ENCODE assay signal across 8 cellular contexts in the genomic region with DNA sequence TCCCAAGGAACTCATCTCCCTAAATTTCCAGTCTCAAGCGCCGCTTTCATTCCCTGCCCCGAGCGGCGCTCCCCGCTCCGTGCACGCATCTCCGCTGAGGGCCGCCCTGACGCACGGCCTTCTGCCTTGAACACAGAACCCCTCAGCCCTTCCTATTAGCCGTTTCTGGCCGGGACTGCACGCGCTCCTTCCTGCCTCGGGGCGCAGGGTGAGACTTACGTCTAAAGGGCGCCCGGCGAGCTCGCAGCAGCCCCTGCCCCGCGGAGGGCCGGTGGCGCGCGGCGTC. TPM values are rescaled to one million over a fixed set of nuclear protein-coding genes. Genes with fewer than 3 reads are reported as not detected.
DNase-seq lines count a peak whose midpoint lies in the region; ATAC-seq and TF ChIP-seq lines count a peak whose summit lies in the region.

No MANE protein-coding gene starts in this region.

- no TSS peak for BruUV-seq in Panc1 (replicated peaks; lab: Mats Ljungman, UMichigan)

- peak overlapping the region; percentile 5 for H2BK120ac ChIP-seq in mesendoderm (ENCODE audit: low read depth, low read length)

- H3K79me1 ChIP-seq in mesendoderm (ENCODE audit: low read length) = peaks cover 4% of the 10 kb centered on the region

- peak overlapping the region; percentile 32 for H3K23ac ChIP-seq in mesendoderm (ENCODE audit: low read length)

- H4K5ac ChIP-seq in mesendoderm (ENCODE audit: low read length) = no peak overlapping the region

- peak overlapping the region; percentile 97 for H3K4me3 ChIP-seq in BJ (ENCODE audit: low read depth, low read length)
- H3K4me3 ChIP-seq in Panc1 (ENCODE audit: low read depth in 2 of 2, low read length in 2 of 2) = peak overlapping the region; percentile 74 to 87
- H3K4me3 ChIP-seq in colonic mucosa = peak overlapping the region; percentile 79
- peak overlapping the region; percentile 91 for H3K4me3 ChIP-seq in mesendoderm (ENCODE audit: low read length)
- peak overlapping the region; percentile 78 to 95 (median 90) for H3K4me3 ChIP-seq in subcutaneous abdominal adipose tissue (ENCODE audit: low read depth in 1 of 5, low read length in 5 of 5)

- TF ChIP-seq CTCF in BJ (IDR thresholded peaks at IDR 0.05; ENCODE audit: insufficient read depth, low read depth, low read length) (no peak), Panc1 (IDR thresholded peaks at IDR 0.05) (no peak), colonic mucosa (IDR thresholded peaks at IDR 0.05) (no peak)

- no CpG with 5 or more reads among the region's 30 CpGs for WGBS in mesendoderm (ENCODE audit: extremely low coverage, insufficient coverage, low lambda C conversion rate)

- peaks cover 9% of the 10 kb centered on the region for H3K4me1 ChIP-seq in Panc1 (ENCODE audit: control insufficient read depth, insufficient read depth, low read length)
- H3K4me1 ChIP-seq in colonic mucosa = no peaks in the 10 kb centered on the region
- H3K4me1 ChIP-seq in mesendoderm (ENCODE audit: control insufficient read depth, low read depth, low read length) = peaks cover 6% of the 10 kb centered on the region
- H3K4me1 ChIP-seq in subcutaneous abdominal adipose tissue (ENCODE audit: control insufficient read depth in 5 of 5, insufficient read depth in 5 of 5, low read length in 5 of 5) = peaks cover 2 to 39% (median 32%) of the 10 kb centered on the region in 5 donors

- H2AK5ac ChIP-seq in mesendoderm (ENCODE audit: low read length) = no peak overlapping the region

- peak overlapping the region; percentile 93 for H2BK5ac ChIP-seq in mesendoderm (ENCODE audit: low read length)

- H3K27me3 ChIP-seq in BJ (ENCODE audit: control insufficient read depth, insufficient read depth, low read length) = no peaks in the 10 kb centered on the region
- H3K27me3 ChIP-seq in Panc1 (ENCODE audit: control insufficient read depth, insufficient read depth, low read length) = no peaks in the 10 kb centered on the region
- H3K27me3 ChIP-seq in colonic mucosa = no peaks in the 10 kb centered on the region
- H3K27me3 ChIP-seq in mesendoderm (ENCODE audit: insufficient read depth, low read length, poor library complexity) = no peaks in the 10 kb centered on the region
- no peaks in the 10 kb centered on the region for H3K27me3 ChIP-seq in subcutaneous abdominal adipose tissue (ENCODE audit: control insufficient read depth in 5 of 5, insufficient read depth in 4 of 5, low read length in 5 of 5)

- H3K79me2 ChIP-seq in mesendoderm (ENCODE audit: control insufficient read depth, insufficient read depth, low read length) = peaks cover 32% of the 10 kb centered on the region

- POLR2A ChIA-PET in BJ (lab: Charles Lee) = no interaction called here
- POLR2A ChIA-PET in Panc1 (lab: Charles Lee) = interaction anchor here (0.7 kb wide), 1 partner anchor 46 kb away, joined by 3 read pairs; no protein-coding TSS in a partner anchor

- peaks cover 7% of the 10 kb centered on the region for H3K36me3 ChIP-seq in BJ (ENCODE audit: control insufficient read depth, insufficient read depth, low read length)
- peaks cover 25% of the 10 kb centered on the region for H3K36me3 ChIP-seq in Panc1 (ENCODE audit: control insufficient read depth, insufficient read depth, low read length)
- peaks cover 11% of the 10 kb centered on the region for H3K36me3 ChIP-seq in colonic mucosa
- H3K36me3 ChIP-seq in mesendoderm (ENCODE audit: control insufficient read depth, insufficient read depth, low read length) = no peaks in the 10 kb centered on the region
- peaks cover 11 to 18% (median 16%) of the 10 kb centered on the region in 5 donors for H3K36me3 ChIP-seq in subcutaneous abdominal adipose tissue (ENCODE audit: control insufficient read depth in 5 of 5, insufficient read depth in 5 of 5, low read length in 5 of 5)

- CTCF ChIA-PET in BJ (lab: Yijun Ruan, JAX) (interaction anchor here (0.8 to 1.1 kb wide), 5 partner anchors 9 to 103 kb away, joined by 3 read pairs; no protein-coding TSS in a partner anchor), Panc1 (lab: Charles Lee) (no interaction called here)

- H4K8ac ChIP-seq in mesendoderm (ENCODE audit: low read depth, low read length) = no peak overlapping the region

- no peak overlapping the region for H2BK15ac ChIP-seq in mesendoderm (replicated peaks; ENCODE audit: low read depth)

- H3K56ac ChIP-seq in mesendoderm (ENCODE audit: low read length) = peak overlapping the region; percentile 88

- DNase-seq in BJ (ENCODE audit: low read depth) (no peak), Panc1 (ENCODE audit: low read depth, low spot score) (no peak), colonic mucosa (peak; percentile 52), mesendoderm (peak; percentile 79), NCI-H1930 (lab: John Stamatoyannopoulos, UW) (no peak)

- intact Hi-C loops in Panc1 (cut with micrococcal nuclease; ENCODE audit: unreplicated experiment) (no loop called here), colonic mucosa (cut with DNase I) (no loop called here)

- peak overlapping the region; percentile 94 to 97 for H3K9ac ChIP-seq in colonic mucosa (ENCODE audit: low read depth in 2 of 2, low read length in 2 of 2)
- H3K9ac ChIP-seq in mesendoderm (ENCODE audit: low read length) = peak overlapping the region; percentile 100
- peak overlapping the region; percentile 73 to 98 (median 97) for H3K9ac ChIP-seq in subcutaneous abdominal adipose tissue (ENCODE audit: low read length in 5 of 5)

- H3K4me2 ChIP-seq in mesendoderm (ENCODE audit: low read length) = peak overlapping the region; percentile 77

- peak overlapping the region; percentile 91 for H3K27ac ChIP-seq in Panc1 (ENCODE audit: low read length)
- peak overlapping the region; percentile 94 for H3K27ac ChIP-seq in colonic mucosa
- peak overlapping the region; percentile 99 for H3K27ac ChIP-seq in mesendoderm (ENCODE audit: low read depth, low read length)
- peak overlapping the region; percentile 98 for H3K27ac ChIP-seq in subcutaneous abdominal adipose tissue (ENCODE audit: low read depth, low read length)

- H3K4ac ChIP-seq in mesendoderm (ENCODE audit: low read depth, low read length) = peak overlapping the region; percentile 61

- peak; percentile 33 for ATAC-seq in GM18873 (IDR thresholded peaks at IDR 0.05; ENCODE audit: low FRiP score, unreplicated experiment)
- ATAC-seq in HG03095 (IDR thresholded peaks at IDR 0.05; ENCODE audit: unreplicated experiment) = peak; percentile 29
- ATAC-seq in Panc1 = peak; percentile 57

- in situ Hi-C loops in Panc1 (cut with HindIII; ENCODE audit: low pct_unique_long_range_greater_than_20kb, low sequenced_read_pairs) = no loop called here

- H3K9me3 ChIP-seq in Panc1 (ENCODE audit: control insufficient read depth, insufficient read depth, low read depth, low read length) = no peaks in the 10 kb centered on the region
- H3K9me3 ChIP-seq in colonic mucosa = no peaks in the 10 kb centered on the region
- no peaks in the 10 kb centered on the region for H3K9me3 ChIP-seq in subcutaneous abdominal adipose tissue (ENCODE audit: control insufficient read depth in 5 of 5, low read length in 5 of 5)

- H3K18ac ChIP-seq in mesendoderm (ENCODE audit: low read length) = peak overlapping the region; percentile 45

RNA-seq across cellular contexts. Expression of a gene that starts 0.8 kb away (rescaled TPM):
- polyA plus RNA-seq in BJ (2011; rRNA removed) = 47.7 and 78.7 TPM in 2 replicates
- polyA minus RNA-seq in BJ (2011; rRNA and poly(A)+ RNA removed) = 41.6 and 58.3 TPM in 2 replicates
- 70.7 TPM for total RNA-seq in Panc1 (2021; ENCODE audit: unreplicated experiment)
- 47.4 TPM for polyA plus RNA-seq in Panc1 (2012; ENCODE audit: insufficient read length)
- 100 to 1,000 TPM in 1 of 2 donors, 10 to 100 TPM in 1; 78.3 to 135 TPM for total RNA-seq in colonic mucosa
- 121 TPM for polyA plus RNA-seq in mesendoderm (2013, experiment 1 of 2)
- 122 TPM for polyA plus RNA-seq in mesendoderm (2013, experiment 2 of 2)

Comparison
In these comparisons a context has a peak if more than half of its experiments do, and no peak if none do; other contexts are left out.
1. DNase-seq: peak in colonic mucosa (single experiment) and mesendoderm (single experiment); none in BJ (single experiment), Panc1 (single experiment) and NCI-H1930 (0 of 2).
2. Peak in every context shown above with its lines, with median percentiles within 50 percentile points of each other: H3K4me3 ChIP-seq, ATAC-seq, H3K27ac ChIP-seq and H3K9ac ChIP-seq.